In genomic region chr11:35040221-35040942, GRCh38 we compare ENCODE assay signal across 8 cellular contexts.
DNase-seq lines count a peak whose midpoint lies in the region; ATAC-seq and TF ChIP-seq lines count a peak whose summit lies in the region.

No MANE protein-coding gene starts in this region.

- TF ChIP-seq CTCF in epithelial cell of esophagus (IDR thresholded peaks at IDR 0.05; ENCODE audit: insufficient read depth, low read depth, low read length, missing control alignments), result no peak

- ATAC-seq in GM19438 (IDR thresholded peaks at IDR 0.05; ENCODE audit: low read depth, unreplicated experiment) (peak; percentile 60), HG03460 (IDR thresholded peaks at IDR 0.05; ENCODE audit: unreplicated experiment) (peak; percentile 58)

- H3K4me3 ChIP-seq in epithelial cell of esophagus (ENCODE audit: low read length), result peak overlapping the region; percentile 2

- DNase-seq in AG20443 (ENCODE audit: low spot score), result peak; percentile 53
- DNase-seq in activated CD4-positive, CD25-positive, alpha-beta regulatory T cell treated with anti-CD3 and anti-CD28 coated beads, Interleukin-2, amount 50 U/mL, for 72 hours, result peak; percentile 39
- DNase-seq in epithelial cell of esophagus (ENCODE audit: low read depth), result peak; percentile 95
- peak; percentile 36 to 62 (median 52) for DNase-seq in stimulated activated CD4-positive, alpha-beta T cell treated with anti-CD3 and anti-CD28 coated beads, TNF-alpha, amount 100 ng/mL, for 24 hours (ENCODE audit: low read depth in 3 of 3)
- no peak for DNase-seq in hepatic stellate cell (ENCODE audit: low spot score)
- no peak for DNase-seq in UCSD-AML1 (lab: John Stamatoyannopoulos, UW; ENCODE audit: unreplicated experiment)

Comparison
In these comparisons a context has a peak if more than half of its experiments do, and no peak if none do; other contexts are left out.
1. DNase-seq: peak in AG20443 (single experiment), activated CD4-positive, CD25-positive, alpha-beta regulatory T cell treated with anti-CD3 and anti-CD28 coated beads, Interleukin-2, amount 50 U/mL, for 72 hours (single experiment), epithelial cell of esophagus (single experiment) and stimulated activated CD4-positive, alpha-beta T cell treated with anti-CD3 and anti-CD28 coated beads, TNF-alpha, amount 100 ng/mL, for 24 hours (3 of 3); none in hepatic stellate cell (single experiment) and UCSD-AML1 (single experiment).